ENCODE assay signal across 15 cellular contexts in the genomic region with DNA sequence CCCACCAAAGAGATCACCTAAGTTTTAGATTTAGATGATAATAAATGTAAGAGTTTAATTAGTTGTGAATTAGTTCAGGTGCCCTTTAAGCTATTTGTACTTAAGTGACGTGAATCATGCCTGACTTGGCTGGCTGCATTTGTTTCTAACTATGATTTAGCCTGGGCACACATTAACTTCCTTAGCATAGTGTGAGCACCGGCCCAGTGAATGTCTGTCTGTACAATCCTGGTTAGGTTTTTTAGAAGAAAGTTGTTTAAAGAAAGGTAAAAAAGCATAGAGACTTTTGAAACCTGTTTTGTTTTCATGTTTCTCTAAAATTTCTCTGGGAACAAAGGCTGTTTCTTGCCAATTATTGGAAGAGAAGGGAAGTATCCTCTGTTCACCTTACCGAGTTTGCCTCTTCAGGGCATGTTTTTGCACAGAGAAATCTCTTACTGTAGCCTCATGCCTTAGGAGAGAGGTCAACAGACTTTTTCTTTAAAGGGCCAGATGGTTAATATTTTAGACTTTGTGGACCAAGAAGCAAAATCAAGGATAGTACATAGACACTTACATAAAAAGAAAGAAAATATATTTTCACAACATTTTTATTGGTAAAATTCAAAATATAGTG. TPM values are rescaled to one million over a fixed set of nuclear protein-coding genes. Genes with fewer than 3 reads are reported as not detected.
DNase-seq lines count a peak whose midpoint lies in the region; ATAC-seq, FAIRE-seq and TF ChIP-seq lines count a peak whose summit lies in the region.
"Had no signal": no experiment of that assay in that cellular context is flagged by ENCODE, and none has a peak within 500 bp of the region (broad histone marks: within the 10 kb centered on the region; RNA-seq: fewer than 3 reads in every experiment).

No MANE protein-coding gene starts in this region.

- peak; percentile 18 for FAIRE-seq in HepG2 (lab: Jason Lieb, UNC)
- FAIRE-seq: H1 had no signal

- POLR2A ChIA-PET in IMR-90 (lab: Charles Lee; ENCODE audit: unreplicated experiment), result no interaction called here
- POLR2A ChIA-PET in HepG2 (lab: Yijun Ruan, JAX), result no interaction called here
- POLR2A ChIA-PET in PC-9 (lab: Charles Lee; ENCODE audit: unreplicated experiment), result no interaction called here

- H3K79me2 ChIP-seq in HepG2 (ENCODE audit: insufficient read depth, low read length) (no peaks in the 10 kb centered on the region), PC-9 (ENCODE audit: low read depth) (no peaks in the 10 kb centered on the region)

- CTCF ChIA-PET in IMR-90 (lab: Yijun Ruan, JAX), result no interaction called here
- CTCF ChIA-PET in HepG2 (lab: Yijun Ruan, JAX; ENCODE audit: low intra/inter-chr PET ratio, low total read pairs), result no interaction called here
- CTCF ChIA-PET in PC-9 (lab: Charles Lee), result no interaction called here

- no peak overlapping the region for H3K4me2 ChIP-seq in IMR-90 (ENCODE audit: low read depth, low read length)
- H3K4me2 ChIP-seq in HepG2 (ENCODE audit: low read depth, low read length), result no peak overlapping the region
- no peak overlapping the region for H3K4me2 ChIP-seq in PC-9

- H3F3A ChIP-seq in PC-9 (ENCODE audit: insufficient read depth, low read depth), result no peaks in the 10 kb centered on the region

- no peak overlapping the region for H3K56ac ChIP-seq in IMR-90 (ENCODE audit: extremely low read depth, insufficient read depth, low read length)

- BruUV-seq in IMR-90 (replicated peaks; lab: Mats Ljungman, UMichigan) (no TSS peak), HepG2 (replicated peaks; lab: Mats Ljungman, UMichigan) (no TSS peak), PC-9 (replicated peaks; lab: Mats Ljungman, UMichigan) (no TSS peak)

- no CpG with 5 or more reads among the region's 3 CpGs for WGBS in IMR-90 (ENCODE audit: extremely low coverage in 2 of 2, insufficient read length in 1 of 2), 2 experiments
- WGBS in HepG2 (ENCODE audit: low lambda C conversion rate), result 6% methylated on average over 3 of the region's 3 CpGs

- no peak overlapping the region for H2BK20ac ChIP-seq in IMR-90 (ENCODE audit: low read depth, low read length)

- H3K36me3 ChIP-seq in IMR-90 (ENCODE audit: control insufficient read depth, insufficient read depth, low read length) (no peaks in the 10 kb centered on the region), HepG2 (replicated peaks in 1 of 2; ENCODE audit: control insufficient read depth in 1 of 2, insufficient read depth in 2 of 2, low read length in 2 of 2) (no peaks in the 10 kb centered on the region), subcutaneous abdominal adipose tissue (ENCODE audit: control insufficient read depth in 5 of 5, insufficient read depth in 5 of 5, low read length in 5 of 5) (no peaks in the 10 kb centered on the region), PC-9 (ENCODE audit: low read depth) (no peaks in the 10 kb centered on the region)
- H3K36me3 ChIP-seq: tibial nerve had no signal

- TF ChIP-seq EP300 in HepG2 (IDR thresholded peaks at IDR 0.05; ENCODE audit: low read depth in 2 of 2, low read length in 2 of 2) (no peak), HepG2 (CRISPR knock-in tag; IDR thresholded peaks at IDR 0.05; ENCODE audit: borderline replicate concordance) (no peak)

- H3K9me3 ChIP-seq in IMR-90 (ENCODE audit: control insufficient read depth, insufficient read depth, low read length) (no peaks in the 10 kb centered on the region), HepG2 (ENCODE audit: low read length) (no peaks in the 10 kb centered on the region), subcutaneous abdominal adipose tissue (ENCODE audit: control insufficient read depth in 5 of 5, low read length in 5 of 5) (no peaks in the 10 kb centered on the region), PC-9 (ENCODE audit: insufficient read depth, low read depth) (no peaks in the 10 kb centered on the region)
- H3K9me3 ChIP-seq: tibial nerve had no signal

- peaks cover 7% of the 10 kb centered on the region for H3K4me1 ChIP-seq in IMR-90 (ENCODE audit: control insufficient read depth, insufficient read depth, low read length)
- H3K4me1 ChIP-seq in HepG2 (ENCODE audit: insufficient read depth, low read length), result peaks cover 14% of the 10 kb centered on the region
- H3K4me1 ChIP-seq in subcutaneous abdominal adipose tissue (ENCODE audit: control insufficient read depth in 5 of 5, insufficient read depth in 5 of 5, low read length in 5 of 5), result peaks cover 0 to 15% (median 12%) of the 10 kb centered on the region in 5 donors
- H3K4me1 ChIP-seq in PC-9 (replicated peaks; ENCODE audit: insufficient read depth), result no peaks in the 10 kb centered on the region

- H3K27ac ChIP-seq in IMR-90 (ENCODE audit: insufficient read depth, low read length) (no peak overlapping the region), HepG2 (ENCODE audit: extremely low read length, insufficient read depth, low read length) (no peak overlapping the region), subcutaneous abdominal adipose tissue (ENCODE audit: low read depth, low read length) (peak overlapping the region; percentile 90), PC-9 (no peak overlapping the region)

- DNase-seq in IMR-90, result peak; percentile 13
- peak; percentile 59 for DNase-seq in dermis blood vessel endothelial cell
- DNase-seq in HepG2 (ENCODE audit: low spot score), result no peak
- DNase-seq in stimulated activated CD4-positive, alpha-beta T cell treated with anti-CD3 and anti-CD28 coated beads, Interleukin-4, amount 100 ng/mL, for 4 hours, result no peak
- no peak for DNase-seq in pons (ENCODE audit: low spot score)
- DNase-seq in PC-9, result no peak
- DNase-seq: activated CD4-positive, alpha-beta T cell treated with anti-CD3 and anti-CD28 coated beads for 1 hour; DMS79; NCI-H1417; stimulated activated CD4-positive, alpha-beta T cell treated with anti-CD3 and anti-CD28 coated beads, Interleukin-1b, Interleukin-23, amount 100 ng/mL, for 48 hours had no signal

- H2BK120ac ChIP-seq in IMR-90 (ENCODE audit: low read depth, low read length), result no peak overlapping the region

- no peak overlapping the region for H3K4ac ChIP-seq in IMR-90 (ENCODE audit: low read depth, low read length)

- H2BK5ac ChIP-seq in IMR-90 (ENCODE audit: low read depth, low read length, poor library complexity, severe bottlenecking), result no peak overlapping the region

- H4K20me1 ChIP-seq in IMR-90 (ENCODE audit: insufficient read depth, low read length) (no peaks in the 10 kb centered on the region), HepG2 (ENCODE audit: insufficient read depth, low read length) (no peaks in the 10 kb centered on the region), PC-9 (ENCODE audit: insufficient read depth) (no peaks in the 10 kb centered on the region)

- no peak overlapping the region for H3K14ac ChIP-seq in IMR-90 (replicated peaks; ENCODE audit: low read depth, low read length)

- no peak overlapping the region for H2AK5ac ChIP-seq in IMR-90 (ENCODE audit: low read depth, low read length)

- H3K27me3 ChIP-seq in IMR-90 (ENCODE audit: control insufficient read depth, insufficient read depth, low read length) (peaks cover 11% of the 10 kb centered on the region), HepG2 (ENCODE audit: control insufficient read depth in 1 of 2, insufficient read depth in 2 of 2, low read length in 2 of 2) (no peaks in the 10 kb centered on the region; a peak in 2 of 5 replicates), subcutaneous abdominal adipose tissue (ENCODE audit: control insufficient read depth in 5 of 5, insufficient read depth in 4 of 5, low read length in 5 of 5) (peaks cover 0 to 7% (median 0%) of the 10 kb centered on the region in 5 donors), PC-9 (ENCODE audit: insufficient read depth, low read depth) (no peaks in the 10 kb centered on the region)
- H3K27me3 ChIP-seq: tibial nerve had no signal

- no peak overlapping the region for H3K9ac ChIP-seq in IMR-90 (ENCODE audit: low read depth, low read length)
- no peak overlapping the region for H3K9ac ChIP-seq in HepG2 (ENCODE audit: insufficient read depth, low read depth, low read length)
- H3K9ac ChIP-seq in subcutaneous abdominal adipose tissue (ENCODE audit: low read length in 5 of 5), result peak overlapping the region in 3 of 5 donors; percentile 31 to 54 (median 36)

- no peaks in the 10 kb centered on the region for H3K9me2 ChIP-seq in PC-9 (ENCODE audit: insufficient read depth)

- no peak overlapping the region for H2BK15ac ChIP-seq in IMR-90 (ENCODE audit: low read depth, low read length)

- no peak overlapping the region for H4K91ac ChIP-seq in IMR-90 (ENCODE audit: insufficient read depth, low read depth, low read length)

- no peak for ATAC-seq in IMR-90 (ENCODE audit: low read depth)
- no peak for ATAC-seq in HepG2
- ATAC-seq in HG03175 (IDR thresholded peaks at IDR 0.05; ENCODE audit: unreplicated experiment), result no peak

- TF ChIP-seq POLR2A in IMR-90 (IDR thresholded peaks at IDR 0.05; ENCODE audit: low read depth, low read length) (no peak), HepG2 (IDR thresholded peaks at IDR 0.05; ENCODE audit: insufficient read depth in 1 of 2, low read depth in 2 of 2, low read length in 2 of 2) (no peak)

- no peak overlapping the region for H3K23ac ChIP-seq in IMR-90 (ENCODE audit: low read depth, low read length)

- in situ Hi-C loops in IMR-90 (cut with MboI; ENCODE audit: low sequenced_read_pairs), result no loop called here
- in situ Hi-C loops in HepG2 (cut with HindIII; ENCODE audit: extremely low pct_ligation_motif_present, low pct_unique_long_range_greater_than_20kb), result no loop called here

- intact Hi-C loops in IMR-90 (cut with micrococcal nuclease) (no loop called here), HepG2 (cut with micrococcal nuclease; ENCODE audit: unreplicated experiment) (no loop called here), PC-9 (cut with micrococcal nuclease; ENCODE audit: unreplicated experiment) (no loop called here)

- TF ChIP-seq RAD21 in IMR-90 (IDR thresholded peaks at IDR 0.05; ENCODE audit: low read length) (no peak), HepG2 (CRISPR knock-in tag; IDR thresholded peaks at IDR 0.05) (no peak)

- dilution Hi-C loops in IMR-90 (cut with HindIII; ENCODE audit: low sequenced_read_pairs, unreplicated experiment), result no loop called here

- no peak overlapping the region for H4K8ac ChIP-seq in IMR-90 (ENCODE audit: low read depth in 2 of 2, low read length in 2 of 2)

- H2AFZ ChIP-seq in IMR-90 (replicated peaks; ENCODE audit: low read length, poor library complexity), result no peak overlapping the region
- no peak overlapping the region for H2AFZ ChIP-seq in HepG2 (ENCODE audit: low read length)
- H2AFZ ChIP-seq in PC-9, result no peak overlapping the region

- no peak overlapping the region for H3K18ac ChIP-seq in IMR-90 (ENCODE audit: low read depth, low read length)

- no peak overlapping the region for H2AK9ac ChIP-seq in IMR-90 (replicated peaks; ENCODE audit: low read depth, low read length, poor library complexity)

- no peak overlapping the region for H4K5ac ChIP-seq in IMR-90 (ENCODE audit: low read depth, low read length)

- 0 out of 2 replicates have a peak, but pooled peaks cover 2% of the 10 kb centered on the region for H3K9me1 ChIP-seq in IMR-90 (ENCODE audit: insufficient read depth, low read length)

- no peak overlapping the region for H3K4me3 ChIP-seq in IMR-90 (ENCODE audit: insufficient read depth, low read depth, low read length)
- H3K4me3 ChIP-seq in HepG2 (replicated peaks in 1 of 3; ENCODE audit: insufficient read depth in 1 of 3, low read depth in 2 of 3, low read length in 3 of 3), result no peak overlapping the region
- H3K4me3 ChIP-seq in subcutaneous abdominal adipose tissue (ENCODE audit: low read depth in 1 of 5, low read length in 5 of 5), result no peak overlapping the region
- no peak overlapping the region for H3K4me3 ChIP-seq in PC-9
- H3K4me3 ChIP-seq: lung, tibial nerve had no signal

- no peaks in the 10 kb centered on the region for H3K79me1 ChIP-seq in IMR-90 (ENCODE audit: low read depth in 1 of 2, low read length in 2 of 2)

- no peak for TF ChIP-seq CTCF in IMR-90 (conservative IDR thresholded peaks at IDR 0.05; ENCODE audit: low read depth, low read length)
- TF ChIP-seq CTCF in HepG2 (CRISPR knock-in tag; IDR thresholded peaks at IDR 0.05), result no peak
- TF ChIP-seq CTCF in PC-9 (conservative IDR thresholded peaks at IDR 0.05), result no peak

RNA-seq across cellular contexts. Expression of gene MET, which starts 42.9 kb away (rescaled TPM):
- total RNA-seq in IMR-90 (2012; rRNA removed) (68.0 and 84.6 TPM in 2 replicates), dermis blood vessel endothelial cell (66.4 and 113 TPM in 2 replicates), HepG2 (2016; rRNA removed; fragmentation: Illumina TruSeq; extraction: Trizol) (23.3 and 31.5 TPM in 2 replicates), PC-9 (2021) (237 and 287 TPM in 2 replicates)
- polyA plus RNA-seq in IMR-90 (2012; rRNA removed) (14.5 and 15.0 TPM in 2 replicates), HepG2 (2011; rRNA removed) (20.4 and 21.8 TPM in 2 replicates)
- 7.0 and 7.9 TPM in 2 replicates for polyA plus RNA-seq in IMR-90 (2012; cell fraction: cytosol; rRNA removed)
- 3.0 and 10.6 TPM in 2 replicates for polyA plus RNA-seq in IMR-90 (2012; cell fraction: nucleus; rRNA removed; ENCODE audit: low replicate concordance)
- total RNA-seq in HepG2 (2016; cell fraction: cytosol; rRNA removed; fragmentation: Illumina TruSeq; extraction: Trizol; ENCODE audit: low read depth), result 6.7 and 9.1 TPM in 2 replicates
- 22.2 and 30.9 TPM in 2 replicates for total RNA-seq in HepG2 (2016; cell fraction: insoluble cytoplasmic fraction; rRNA removed; fragmentation: Illumina TruSeq; extraction: Trizol)
- total RNA-seq in HepG2 (2016; cell fraction: membrane; rRNA removed; fragmentation: Illumina TruSeq; extraction: Trizol), result 13.5 and 13.7 TPM in 2 replicates
- 41.6 and 49.0 TPM in 2 replicates for total RNA-seq in HepG2 (2016; cell fraction: nucleus; rRNA removed; fragmentation: Illumina TruSeq; extraction: Trizol)
- 12.9 and 19.5 TPM in 2 replicates for polyA plus RNA-seq in HepG2 (2011; cell fraction: cytosol; rRNA removed)
- polyA plus RNA-seq in HepG2 (2011; cell fraction: nucleus; rRNA removed), result 10.0 and 10.1 TPM in 2 replicates
- polyA plus RNA-seq in HepG2 (2012), result 29.8 and 37.6 TPM in 2 replicates
- polyA plus RNA-seq in HepG2 (2016; cell fraction: cytosol; fragmentation: Illumina TruSeq; extraction: Trizol; ENCODE audit: low read depth), result 1.00 and 1.2 TPM in 2 replicates
- 12.2 TPM in 2 replicates for polyA plus RNA-seq in HepG2 (2016; cell fraction: insoluble cytoplasmic fraction; fragmentation: Illumina TruSeq; extraction: Trizol; ENCODE audit: low read depth)
- polyA plus RNA-seq in HepG2 (2016; cell fraction: membrane; fragmentation: Illumina TruSeq; extraction: Trizol; ENCODE audit: low read depth), result 2.8 and 2.9 TPM in 2 replicates
- polyA plus RNA-seq in HepG2 (2016; cell fraction: nucleus; fragmentation: Illumina TruSeq; extraction: Trizol; ENCODE audit: insufficient read depth, low read depth), result 21.5 and 22.5 TPM in 2 replicates
- 90.9 and 232 TPM in 2 replicates for polyA minus RNA-seq in HepG2 (2011; rRNA and poly(A)+ RNA removed; ENCODE audit: low replicate concordance)
- polyA minus RNA-seq in HepG2 (2011; cell fraction: cytosol; rRNA and poly(A)+ RNA removed), result 55.1 and 63.9 TPM in 2 replicates
- polyA minus RNA-seq in HepG2 (2011; cell fraction: nucleus; rRNA and poly(A)+ RNA removed), result 75.3 and 92.4 TPM in 2 replicates

Comparison
In these comparisons a context has a peak if more than half of its experiments do, and no peak if none do; other contexts are left out.
1. DNase-seq: peak in IMR-90 (single experiment) and dermis blood vessel endothelial cell (single experiment); none in HepG2 (single experiment), stimulated activated CD4-positive, alpha-beta T cell treated with anti-CD3 and anti-CD28 coated beads, Interleukin-4, amount 100 ng/mL, for 4 hours (0 of 2), pons (single experiment) and PC-9 (0 of 2).
2. H3K9ac ChIP-seq: peak in subcutaneous abdominal adipose tissue (3 of 5); none in IMR-90 (single experiment) and HepG2 (single experiment).